ENCODE assay signal across 27 cellular contexts in the genomic region with DNA sequence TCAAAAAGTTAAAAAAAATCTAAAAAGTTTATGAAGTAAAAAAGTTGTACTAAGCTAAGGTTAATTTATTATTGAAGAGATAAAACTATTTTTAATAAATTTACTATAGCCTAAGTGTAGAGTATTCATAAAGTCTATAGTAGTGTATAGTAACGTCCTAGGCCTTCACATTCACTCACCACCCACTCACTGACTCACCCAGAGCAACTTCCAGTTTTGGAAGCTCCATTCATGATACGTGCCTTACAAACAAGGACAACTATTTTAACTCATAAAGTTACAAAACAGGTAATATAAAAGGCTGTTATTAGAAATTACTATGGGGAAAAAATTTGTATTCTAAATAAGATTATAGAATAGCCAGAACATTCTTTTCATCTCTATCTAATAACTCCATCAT.
DNase-seq lines count a peak whose midpoint lies in the region; ATAC-seq, FAIRE-seq and TF ChIP-seq lines count a peak whose summit lies in the region.
"Had no signal": no experiment of that assay in that cellular context is flagged by ENCODE, and none has a peak within 500 bp of the region (broad histone marks: within the 10 kb centered on the region; RNA-seq: fewer than 3 reads in every experiment).

No MANE protein-coding gene starts in this region.

- H4K20me1 ChIP-seq in PC-3 (ENCODE audit: low read length) (no peaks in the 10 kb centered on the region), keratinocyte (ENCODE audit: control insufficient read depth, extremely low read depth, insufficient read depth, low read length) (no peaks in the 10 kb centered on the region)

- H3K9ac ChIP-seq in PC-3 (ENCODE audit: low read length) (no peak overlapping the region), keratinocyte (ENCODE audit: control insufficient read depth, extremely low read depth, insufficient read depth, low read length) (no peak overlapping the region)

- H3K4me1 Mint-ChIP-seq in Calu3 (ENCODE audit: low read depth, unreplicated experiment), result no peaks in the 10 kb centered on the region
- H3K4me1 Mint-ChIP-seq in osteocyte (ENCODE audit: unreplicated experiment), result peaks cover 23% of the 10 kb centered on the region

- no peak overlapping the region for H3K4me2 ChIP-seq in PC-3 (ENCODE audit: low read length)
- peak overlapping the region; percentile 34 for H3K4me2 ChIP-seq in keratinocyte (ENCODE audit: control insufficient read depth, extremely low read depth, insufficient read depth, low read depth, low read length)
- H3K4me2 ChIP-seq: PC-9 had no signal

- H3K4me1 ChIP-seq in PC-3 (ENCODE audit: insufficient read depth, low read length), result peaks cover 13% of the 10 kb centered on the region
- H3K4me1 ChIP-seq in keratinocyte (ENCODE audit: control insufficient read depth, extremely low read depth, insufficient read depth, low read length), result peaks cover 12% of the 10 kb centered on the region
- H3K4me1 ChIP-seq: BE2C, colonic mucosa, pancreas, tibial nerve had no signal

- ATAC-seq in PC-3, result no peak
- ATAC-seq: activated T-cell treated with anti-CD3 and anti-CD28 coated beads, Interleukin-2, amount 50 U/mL, for 4 hours; effector memory CD8-positive, alpha-beta T cell; natural killer cell treated with Interleukin-12 subunit alpha and Interleukin-12 subunit beta and Interleukin-15 and Interleukin-18, amount 100 ng/mL, for 72 hours; pancreas; WTC11 had no signal

- FAIRE-seq in keratinocyte (lab: Jason Lieb, UNC), result peak; percentile 39
- FAIRE-seq: G401.6, islet of Langerhans, pancreas had no signal

- H3K27me3 Mint-ChIP-seq in Calu3 (ENCODE audit: unreplicated experiment) (no peaks in the 10 kb centered on the region), osteocyte (ENCODE audit: unreplicated experiment) (no peaks in the 10 kb centered on the region)
- H3K27me3 Mint-ChIP-seq: effector memory CD8-positive, alpha-beta T cell had no signal

- H2AFZ ChIP-seq in PC-3 (ENCODE audit: low read length) (no peak overlapping the region), keratinocyte (ENCODE audit: control insufficient read depth, low read length) (no peak overlapping the region)
- H2AFZ ChIP-seq: PC-9 had no signal

- H3K9me3 Mint-ChIP-seq in Calu3 (ENCODE audit: low read depth, unreplicated experiment), result no peaks in the 10 kb centered on the region
- H3K9me3 Mint-ChIP-seq in osteocyte (ENCODE audit: unreplicated experiment), result peaks cover 4% of the 10 kb centered on the region
- H3K9me3 Mint-ChIP-seq: activated T-cell treated with anti-CD3 and anti-CD28 coated beads, Interleukin-2, amount 50 U/mL, for 4 hours; effector memory CD8-positive, alpha-beta T cell; natural killer cell treated with Interleukin-12 subunit alpha and Interleukin-12 subunit beta and Interleukin-15 and Interleukin-18, amount 100 ng/mL, for 72 hours had no signal

- no peaks in the 10 kb centered on the region for H3K36me3 Mint-ChIP-seq in Calu3 (ENCODE audit: insufficient read depth, unreplicated experiment)
- H3K36me3 Mint-ChIP-seq in osteocyte (ENCODE audit: unreplicated experiment), result no peaks in the 10 kb centered on the region
- H3K36me3 Mint-ChIP-seq: natural killer cell treated with Interleukin-12 subunit alpha and Interleukin-12 subunit beta and Interleukin-15 and Interleukin-18, amount 100 ng/mL, for 72 hours; WTC11 had no signal

- H3K27ac Mint-ChIP-seq in Calu3 (ENCODE audit: unreplicated experiment) (no peak overlapping the region), osteocyte (ENCODE audit: unreplicated experiment) (no peak overlapping the region)
- H3K27ac Mint-ChIP-seq: effector memory CD8-positive, alpha-beta T cell; H9; natural killer cell treated with Interleukin-12 subunit alpha and Interleukin-12 subunit beta and Interleukin-15 and Interleukin-18, amount 100 ng/mL, for 72 hours; WTC11 had no signal

- no peaks in the 10 kb centered on the region for H3F3A ChIP-seq in PC-3 (ENCODE audit: low read length, unreplicated experiment)

- dilution Hi-C loops in keratinocyte (cut with MboI; ENCODE audit: extremely low pct_ligation_motif_present, low sequenced_read_pairs), result no loop called here

- H3K9me3 ChIP-seq in PC-3 (ENCODE audit: low read length), result no peaks in the 10 kb centered on the region
- no peaks in the 10 kb centered on the region for H3K9me3 ChIP-seq in keratinocyte (ENCODE audit: control insufficient read depth, low read depth, low read length)
- H3K9me3 ChIP-seq: BE2C, colonic mucosa, pancreas, tibial nerve had no signal

- H3K4me3 ChIP-seq in PC-3 (ENCODE audit: low read length) (no peak overlapping the region), cardiac fibroblast (replicated peaks in 1 of 2; ENCODE audit: low read depth in 2 of 2, low read length in 2 of 2) (no peak overlapping the region), keratinocyte (ENCODE audit: control insufficient read depth in 2 of 3, extremely low read depth in 1 of 3, insufficient read depth in 2 of 3, low read depth in 1 of 3, low read length in 3 of 3) (no peak overlapping the region)
- H3K4me3 ChIP-seq: colonic mucosa, pancreas, PC-9, tibial nerve had no signal

- H3K9me2 ChIP-seq in PC-3 (replicated peaks; ENCODE audit: low read length), result no peaks in the 10 kb centered on the region

- CTCF ChIA-PET in PC-3 (lab: Charles Lee) (no interaction called here), Calu3 (lab: Charles Lee) (no interaction called here)

- no peaks in the 10 kb centered on the region for H3K79me2 ChIP-seq in PC-3 (ENCODE audit: low read length)
- no peaks in the 10 kb centered on the region for H3K79me2 ChIP-seq in keratinocyte (ENCODE audit: control insufficient read depth, insufficient read depth, low read length)

- intact Hi-C loops in PC-3 (cut with micrococcal nuclease) (no loop called here), Calu3 (cut with micrococcal nuclease; ENCODE audit: unreplicated experiment) (no loop called here)

- DNase-seq in CD1c-positive myeloid dendritic cell (ENCODE audit: extremely low spot score) (peak; percentile 66), PC-3 (peak; percentile 27), cardiac fibroblast (ENCODE audit: low read depth in 2 of 2) (peak; percentile 44 to 73), keratinocyte (ENCODE audit: low read depth, low spot score) (no peak), GOT3 (lab: John Stamatoyannopoulos, UW) (no peak), Calu3 (no peak), osteocyte (ENCODE audit: extremely low spot score, unreplicated experiment) (no peak)
- no peak for DNase-seq in activated naive CD4-positive, alpha-beta T cell treated with anti-CD3 and anti-CD28 coated beads, Interleukin-2, amount 50 U/mL, for 16 hours
- DNase-seq: activated CD4-positive, alpha-beta T cell treated with anti-CD3 and anti-CD28 coated beads, Interleukin-2, amount 50 U/mL, for 1 hour; activated T-cell treated with anti-CD3 and anti-CD28 coated beads, Interleukin-2, amount 50 U/mL, for 4 hours; BE2C; colonic mucosa; DMS153; effector memory CD8-positive, alpha-beta T cell; H9; KG1; midbrain; NCI-H1694; NCI-H510A; pancreas; stimulated activated CD4-positive, alpha-beta T cell treated with anti-CD3 and anti-CD28 coated beads, Interleukin-2, amount 100 ng/mL, for 48 hours had no signal

- H3K9me1 ChIP-seq in keratinocyte (ENCODE audit: control insufficient read depth, extremely low read depth, insufficient read depth, low read length), result no peaks in the 10 kb centered on the region

- H3K27ac ChIP-seq in PC-3 (ENCODE audit: low read length) (no peak overlapping the region), keratinocyte (ENCODE audit: control insufficient read depth, insufficient read depth, low read length) (no peak overlapping the region)
- H3K27ac ChIP-seq: colonic mucosa, pancreas, PC-9, tibial nerve had no signal

- BruUV-seq in PC-3 (replicated peaks; lab: Mats Ljungman, UMichigan) (no TSS peak), Calu3 (replicated peaks; lab: Mats Ljungman, UMichigan) (no TSS peak)

- H3K27me3 ChIP-seq in PC-3 (ENCODE audit: low read length), result no peaks in the 10 kb centered on the region
- H3K27me3 ChIP-seq in keratinocyte (ENCODE audit: control insufficient read depth, extremely low read depth, insufficient read depth, low read length), result no peaks in the 10 kb centered on the region
- H3K27me3 ChIP-seq: BE2C, colonic mucosa, pancreas, tibial nerve had no signal

- TF ChIP-seq CTCF in PC-3 (conservative IDR thresholded peaks at IDR 0.05; ENCODE audit: low read depth, low read length) (no peak), cardiac fibroblast (IDR thresholded peaks at IDR 0.05; ENCODE audit: low read depth, low read length) (no peak), keratinocyte (optimal IDR thresholded peaks at IDR 0.05 in 1 of 3, IDR thresholded peaks at IDR 0.05 in 1 of 3, conservative IDR thresholded peaks at IDR 0.05 in 1 of 3; ENCODE audit: extremely low read depth in 1 of 3, insufficient read depth in 2 of 3, low read length in 3 of 3) (no peak), Calu3 (IDR thresholded peaks at IDR 0.05; ENCODE audit: unreplicated experiment) (no peak), osteocyte (IDR thresholded peaks at IDR 0.05) (no peak)

- H3K36me3 ChIP-seq in PC-3 (ENCODE audit: low read depth, low read length) (no peaks in the 10 kb centered on the region), keratinocyte (ENCODE audit: control insufficient read depth in 2 of 2, extremely low read depth in 1 of 2, insufficient read depth in 2 of 2, low read length in 2 of 2) (no peaks in the 10 kb centered on the region)
- H3K36me3 ChIP-seq: BE2C, colonic mucosa, pancreas, tibial nerve had no signal

- H3K4me3 Mint-ChIP-seq in Calu3 (ENCODE audit: low read depth, unreplicated experiment) (no peak overlapping the region), osteocyte (ENCODE audit: unreplicated experiment) (no peak overlapping the region)
- H3K4me3 Mint-ChIP-seq: activated T-cell treated with anti-CD3 and anti-CD28 coated beads, Interleukin-2, amount 50 U/mL, for 4 hours; effector memory CD8-positive, alpha-beta T cell; H9; natural killer cell treated with Interleukin-12 subunit alpha and Interleukin-12 subunit beta and Interleukin-15 and Interleukin-18, amount 100 ng/mL, for 72 hours; WTC11 had no signal

- POLR2A ChIA-PET in PC-3 (lab: Charles Lee; ENCODE audit: unreplicated experiment), result no interaction called here

Comparison
In these comparisons a context has a peak if more than half of its experiments do, and no peak if none do; other contexts are left out.
1. DNase-seq: peak in CD1c-positive myeloid dendritic cell (single experiment), PC-3 (single experiment) and cardiac fibroblast (2 of 2); none in keratinocyte (single experiment), activated naive CD4-positive, alpha-beta T cell treated with anti-CD3 and anti-CD28 coated beads, Interleukin-2, amount 50 U/mL, for 16 hours (single experiment), GOT3 (single experiment), Calu3 (single experiment) and osteocyte (single experiment).